1 cellular context compared by ENCODE assay signal in genomic region chr15:42490743-42491539, GRCh38.
TF ChIP-seq lines count a peak whose summit lies in the region.

TSS of gene ZNF106 (minus strand) at chr15:42491141. CDS start at chr15:42472289, 18,852 bp downstream.

TF ChIP-seq in GM12878, 131 proteins besides CTCF, POLR2A, EP300 and RAD21 (continued from another document and continues in another):
- TF ChIP-seq REST (IDR thresholded peaks at IDR 0.05; ENCODE audit: low read depth, low read length) (no peak), TCF3 (IDR thresholded peaks at IDR 0.05; ENCODE audit: borderline replicate concordance, insufficient read depth, low read depth, low read length) (no peak), ZNF384 (IDR thresholded peaks at IDR 0.05; ENCODE audit: borderline replicate concordance, low read depth, low read length) (peak; percentile 100), NR2F1 (conservative IDR thresholded peaks at IDR 0.05) (peak; percentile 81), ELK1 (IDR thresholded peaks at IDR 0.05; ENCODE audit: low read depth, low read length) (0 out of 2 replicates have a peak, but pooled peaks have one; percentile 52), STAT3 (IDR thresholded peaks at IDR 0.05; ENCODE audit: low read depth, low read length) (no peak), CREB1 (IDR thresholded peaks at IDR 0.05; ENCODE audit: low read depth) (peak; percentile 93), IRF3 (IDR thresholded peaks at IDR 0.05) (no peak), BRCA1 (IDR thresholded peaks at IDR 0.05; ENCODE audit: low read depth, low read length) (no peak), WRNIP1 (IDR thresholded peaks at IDR 0.05; ENCODE audit: borderline replicate concordance, low read depth, low read length) (no peak), PAX5 (IDR thresholded peaks at IDR 0.05; ENCODE audit: borderline replicate concordance, low read depth, low read length) (peak; percentile 65; the same call in 1 of the 2 replicates), MYC (IDR thresholded peaks at IDR 0.05; ENCODE audit: insufficient read depth, insufficient read length, insufficient replicate concordance, low read length, severe bottlenecking) (no peak), E2F8 (IDR thresholded peaks at IDR 0.05; ENCODE audit: low read depth, partially characterized antibody) (peak; percentile 18), SRF (IDR thresholded peaks at IDR 0.05; ENCODE audit: low read depth in 2 of 2, low read length in 2 of 2) (peak in 1 of 2 experiments; percentile 79; a peak in 2 of 4 replicates), SMARCA5 (IDR thresholded peaks at IDR 0.05) (no peak), SMC3 (IDR thresholded peaks at IDR 0.05; ENCODE audit: borderline replicate concordance, low read length) (no peak), YY1 (IDR thresholded peaks at IDR 0.05; ENCODE audit: low read depth, low read length) (peak; percentile 94), RAD51 (IDR thresholded peaks at IDR 0.05) (no peak), TCF12 (IDR thresholded peaks at IDR 0.05; ENCODE audit: low read depth, low read length) (peak; percentile 50; the same call in 1 of the 2 replicates), IRF5 (IDR thresholded peaks at IDR 0.05; ENCODE audit: borderline replicate concordance) (no peak), SMAD1 (IDR thresholded peaks at IDR 0.05; ENCODE audit: low read depth, partially characterized antibody) (peak; percentile 66), JUNB (IDR thresholded peaks at IDR 0.05) (no peak), ZBTB40 (IDR thresholded peaks at IDR 0.05; ENCODE audit: borderline replicate concordance) (peak; percentile 100), FOXM1 (IDR thresholded peaks at IDR 0.05; ENCODE audit: low read depth, low read length) (0 out of 2 replicates have a peak, but pooled peaks have one; percentile 61), RCOR1 (conservative IDR thresholded peaks at IDR 0.05; ENCODE audit: low read depth, low read length) (0 out of 2 replicates have a peak, but pooled peaks have one; percentile 66), ZNF24 (IDR thresholded peaks at IDR 0.05) (peak; percentile 66; the same call in 1 of the 2 replicates), BCLAF1 (IDR thresholded peaks at IDR 0.05) (no peak), ETV6 (conservative IDR thresholded peaks at IDR 0.05 in 1 of 2, IDR thresholded peaks at IDR 0.05 in 1 of 2; ENCODE audit: borderline replicate concordance in 1 of 2, low read depth in 1 of 2) (peak in 1 of 2 experiments; percentile 82; a peak in 1 of 4 replicates), NKRF (conservative IDR thresholded peaks at IDR 0.05) (0 out of 2 replicates have a peak, but pooled peaks have one; percentile 42), HCFC1 (IDR thresholded peaks at IDR 0.05; ENCODE audit: low read length) (peak; percentile 62), GATAD2B (conservative IDR thresholded peaks at IDR 0.05; ENCODE audit: low read depth) (no peak), JUND (IDR thresholded peaks at IDR 0.05; ENCODE audit: low read depth, low read length) (no peak), HDGF (IDR thresholded peaks at IDR 0.05) (no peak), HDAC2 (IDR thresholded peaks at IDR 0.05) (no peak), ZNF622 (IDR thresholded peaks at IDR 0.05) (no peak), SREBF1 (IDR thresholded peaks at IDR 0.05; ENCODE audit: low read length) (no peak), RELB (IDR thresholded peaks at IDR 0.05; ENCODE audit: low read depth) (peak; percentile 79), MEF2B (IDR thresholded peaks at IDR 0.05; ENCODE audit: partially characterized antibody, poor library complexity, severe bottlenecking) (no peak), EED (IDR thresholded peaks at IDR 0.05; ENCODE audit: low read depth) (no peak; the same call in 1 of the 2 replicates)
